In genomic region chr5:113389116-113389515, GRCh38 we compare ENCODE assay signal across 4 cellular contexts. TPM values are rescaled to one million over a fixed set of nuclear protein-coding genes. Genes with fewer than 3 reads are reported as not detected.
"Had no signal": no experiment of that assay in that cellular context is flagged by ENCODE, and none has a peak within 500 bp of the region (broad histone marks: within the 10 kb centered on the region; RNA-seq: fewer than 3 reads in every experiment).

No MANE protein-coding gene starts in this region.

- H3K4me3 ChIP-seq: GM12878 had no signal

- ATAC-seq: GM12878 had no signal

- DNase-seq: GDM1, GF-D8 had no signal

RNA-seq across cellular contexts. Expression of gene TSSK1B, which starts 45.7 kb away (rescaled TPM):
- total RNA-seq: G401, GM12878 had no signal
- polyA plus RNA-seq: GM12878 had no signal
